In genomic region chr18:69968073-69968472, GRCh38 we compare ENCODE assay signal across 13 cellular contexts. TPM values are rescaled to one million over a fixed set of nuclear protein-coding genes. Genes with fewer than 3 reads are reported as not detected.
A peak's percentile ranks its signal among the peaks of the same experiment; 100 is the strongest.
DNase-seq lines count a peak whose midpoint lies in the region; ATAC-seq, FAIRE-seq and TF ChIP-seq lines count a peak whose summit lies in the region.
"Had no signal": no experiment of that assay in that cellular context is flagged by ENCODE, and none has a peak within 500 bp of the region (broad histone marks: within the 10 kb centered on the region; RNA-seq: fewer than 3 reads in every experiment).

No MANE protein-coding gene starts in this region.

- peak; percentile 45 for DNase-seq in stimulated activated CD4-positive, alpha-beta T cell treated with anti-CD3 and anti-CD28 coated beads, Interleukin-1b, Interleukin-23, amount 100 ng/mL, for 48 hours
- DNase-seq in stimulated activated CD4-positive, alpha-beta T cell treated with anti-CD3 and anti-CD28 coated beads, Interleukin-12 subunit alpha, Interleukin-12 subunit beta, amount 100 ng/mL, for 4 hours = no peak
- peak; percentile 30 for DNase-seq in SK-N-DZ (ENCODE audit: low spot score)
- DNase-seq in stimulated activated naive CD8-positive, alpha-beta T cell treated with anti-CD3 and anti-CD28 coated beads, Interleukin-15, amount 100 ng/mL, for 72 hours = peak in 1 of 2 donors; percentile 56
- no peak for DNase-seq in HTR-8/SVneo (ENCODE audit: insufficient read length, low spot score)
- no peak for DNase-seq in body of pancreas
- DNase-seq in cortex of kidney (lab: John Stamatoyannopoulos, UW) = no peak
- DNase-seq: central memory CD4-positive, alpha-beta T cell; left ventricle myocardium inferior had no signal

- H3K36me3 ChIP-seq in body of pancreas (replicated peaks in 1 of 2; ENCODE audit: insufficient read depth in 1 of 2, low read depth in 2 of 2) = no peaks in the 10 kb centered on the region
- H3K36me3 ChIP-seq: left ventricle myocardium inferior, Peyer's patch had no signal

- no peak overlapping the region for H3K27ac ChIP-seq in body of pancreas
- H3K27ac ChIP-seq: C4-2B, left ventricle myocardium inferior, Peyer's patch had no signal

- H3K9me3 Mint-ChIP-seq in stimulated activated naive CD8-positive, alpha-beta T cell treated with anti-CD3 and anti-CD28 coated beads, Interleukin-15, amount 100 ng/mL, for 72 hours = peaks cover 10 to 11% of the 10 kb centered on the region in 2 donors

- H3K4me3 Mint-ChIP-seq in stimulated activated naive CD8-positive, alpha-beta T cell treated with anti-CD3 and anti-CD28 coated beads, Interleukin-15, amount 100 ng/mL, for 72 hours = peak overlapping the region in 1 of 2 donors; percentile 11

- FAIRE-seq in HTR-8/SVneo (lab: Jason Lieb, UNC) = no peak
- FAIRE-seq: GM18507 had no signal

- no peaks in the 10 kb centered on the region for H3K27me3 ChIP-seq in body of pancreas
- H3K27me3 ChIP-seq: Peyer's patch had no signal

- no peak for TF ChIP-seq CTCF in body of pancreas (IDR thresholded peaks at IDR 0.05)

- TF ChIP-seq POLR2A in body of pancreas (IDR thresholded peaks at IDR 0.05) = no peak

- H3K4me3 ChIP-seq in body of pancreas = no peak overlapping the region
- H3K4me3 ChIP-seq: left ventricle myocardium inferior, Peyer's patch had no signal

- 92 to 93% methylated on average over 8 of the region's 8 CpGs for WGBS in body of pancreas, 2 donors

- H3K27me3 Mint-ChIP-seq in stimulated activated naive CD8-positive, alpha-beta T cell treated with anti-CD3 and anti-CD28 coated beads, Interleukin-15, amount 100 ng/mL, for 72 hours = no peaks in the 10 kb centered on the region

- ATAC-seq in HG03097 (IDR thresholded peaks at IDR 0.05; ENCODE audit: low FRiP score, unreplicated experiment) (peak; percentile 67), body of pancreas (no peak)
- peak; percentile 97 for ATAC-seq in stimulated activated naive CD8-positive, alpha-beta T cell treated with anti-CD3 and anti-CD28 coated beads, Interleukin-15, amount 100 ng/mL, for 72 hours

- peaks cover 20% of the 10 kb centered on the region for H3K4me1 Mint-ChIP-seq in stimulated activated naive CD8-positive, alpha-beta T cell treated with anti-CD3 and anti-CD28 coated beads, Interleukin-15, amount 100 ng/mL, for 72 hours

- no peaks in the 10 kb centered on the region for H3K9me3 ChIP-seq in body of pancreas
- H3K9me3 ChIP-seq: Peyer's patch had no signal

- no peaks in the 10 kb centered on the region for H3K4me1 ChIP-seq in body of pancreas
- H3K4me1 ChIP-seq: left ventricle myocardium inferior, Peyer's patch had no signal

- intact Hi-C loops in body of pancreas (cut with DNase I) = no loop called here

- H3K27ac Mint-ChIP-seq in stimulated activated naive CD8-positive, alpha-beta T cell treated with anti-CD3 and anti-CD28 coated beads, Interleukin-15, amount 100 ng/mL, for 72 hours = no peak overlapping the region

RNA-seq across cellular contexts. Expression of gene CD226, which starts 20.4 kb away (rescaled TPM):
- 0.09 and 0.15 TPM in 2 replicates for polyA plus RNA-seq in SK-N-DZ (2014; cell fraction: cytosol; rRNA removed)
- polyA plus RNA-seq in SK-N-DZ (2014; cell fraction: nucleus; rRNA removed) = 0.12 and 0.28 TPM in 2 replicates
- total RNA-seq in body of pancreas = under 1 TPM; 0.26 to 0.33 TPM

Comparison
In these comparisons a context has a peak if more than half of its experiments do, and no peak if none do; other contexts are left out.
1. DNase-seq: peak in stimulated activated CD4-positive, alpha-beta T cell treated with anti-CD3 and anti-CD28 coated beads, Interleukin-1b, Interleukin-23, amount 100 ng/mL, for 48 hours (single experiment) and SK-N-DZ (single experiment); none in stimulated activated CD4-positive, alpha-beta T cell treated with anti-CD3 and anti-CD28 coated beads, Interleukin-12 subunit alpha, Interleukin-12 subunit beta, amount 100 ng/mL, for 4 hours (single experiment), HTR-8/SVneo (single experiment), body of pancreas (0 of 4) and cortex of kidney (single experiment).